10 cellular contexts compared by ENCODE assay signal in genomic region chr3:54313418-54313817, GRCh38.
"Had no signal": no experiment of that assay in that cellular context is flagged by ENCODE, and none has a peak within 500 bp of the region (broad histone marks: within the 10 kb centered on the region; RNA-seq: fewer than 3 reads in every experiment).

No MANE protein-coding gene starts in this region.

- ATAC-seq: GM23338, HCT116, HepG2 had no signal

- DNase-seq: H7, KBM-7 had no signal

- H3K4me3 Mint-ChIP-seq: GM23338, IgD-negative memory B cell had no signal

- H3K4me3 ChIP-seq: GM23338, HAP-1 had no signal

- H3K4me2 ChIP-seq: GM23338, KMS-11 had no signal

- H3K36me3 ChIP-seq: HAP-1 had no signal

- H3K9ac ChIP-seq: KMS-11 had no signal

- H3K36me3 Mint-ChIP-seq: IgD-negative memory B cell had no signal

- H3K9me3 ChIP-seq: HAP-1 had no signal

- H3K27ac ChIP-seq: HL-60, KMS-11 had no signal

- H3K27me3 Mint-ChIP-seq: IgD-negative memory B cell had no signal

- H2AFZ ChIP-seq: GM23338 had no signal

- FAIRE-seq: H1, HepG2 had no signal

- H3K27ac Mint-ChIP-seq: GM23338, IgD-negative memory B cell had no signal
